Comparison of ENCODE assay signal across 8 cellular contexts in the genomic region with DNA sequence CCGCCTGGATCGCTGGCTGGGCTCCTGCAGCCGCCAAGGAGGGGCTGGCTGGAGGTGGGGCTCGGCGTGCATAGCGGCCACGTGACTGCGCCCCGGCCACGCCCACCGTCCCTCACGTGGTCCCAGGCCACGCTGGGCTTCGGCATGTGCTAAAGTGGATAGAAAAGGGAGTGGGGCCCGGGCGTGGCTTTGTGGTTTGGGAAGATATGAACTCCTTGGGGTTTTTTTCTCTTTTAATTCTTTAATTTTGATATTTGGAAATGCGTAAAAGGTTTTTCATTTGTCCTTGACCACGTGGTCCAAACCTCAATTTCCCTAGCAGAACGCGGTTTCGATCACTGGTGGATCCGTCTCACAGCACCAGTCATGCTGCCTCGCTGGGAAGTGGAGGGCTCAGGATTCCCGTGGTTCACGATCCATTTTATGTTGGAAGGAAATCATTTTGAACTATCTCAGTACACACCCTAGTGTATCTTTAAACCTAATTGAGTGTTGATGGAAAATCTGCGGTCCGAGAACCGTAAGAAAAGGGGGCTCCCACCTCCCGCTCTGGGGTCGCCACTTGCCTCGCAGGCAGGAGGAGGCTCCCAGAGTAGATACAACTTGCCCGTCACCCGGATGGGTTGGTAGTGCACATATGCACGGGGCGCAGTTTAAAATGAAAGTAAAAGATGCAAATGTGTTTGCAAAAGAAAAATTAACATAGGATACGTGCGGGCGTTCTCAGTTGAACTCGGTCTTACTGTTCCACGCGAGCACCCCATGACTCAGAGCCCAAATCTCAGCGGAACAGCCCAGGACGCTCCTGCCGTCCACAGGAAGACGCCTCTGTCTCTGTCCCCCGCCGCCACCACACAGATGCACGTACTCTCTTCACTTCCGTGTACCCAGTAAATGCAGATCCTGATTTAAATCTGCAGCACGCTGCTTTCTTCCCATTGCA.
A peak's percentile ranks its signal among the peaks of the same experiment; 100 is the strongest.
DNase-seq lines count a peak whose midpoint lies in the region; ATAC-seq and TF ChIP-seq lines count a peak whose summit lies in the region.

No MANE protein-coding gene starts in this region.

- H3K4me1 ChIP-seq in ACC112 (ENCODE audit: control insufficient read depth, insufficient read depth, low read length, unreplicated experiment): peaks cover 7% of the 10 kb centered on the region

- no peaks in the 10 kb centered on the region for H3K9me3 Mint-ChIP-seq in naive B cell

- H3K4me3 ChIP-seq in ACC112 (ENCODE audit: low read depth, low read length) (peak overlapping the region; percentile 81), epithelial cell of proximal tubule (ENCODE audit: low read depth, low read length) (peak overlapping the region; percentile 59)

- H3K79me2 ChIP-seq in ACC112 (ENCODE audit: control insufficient read depth, insufficient read depth, low read length, unreplicated experiment): peaks cover 61% of the 10 kb centered on the region

- H3K36me3 ChIP-seq in ACC112 (ENCODE audit: insufficient read depth, low read length): no peaks in the 10 kb centered on the region

- no peak overlapping the region for H2AFZ ChIP-seq in ACC112 (ENCODE audit: low read length, unreplicated experiment)

- no peak for TF ChIP-seq CTCF in epithelial cell of proximal tubule (conservative IDR thresholded peaks at IDR 0.05; ENCODE audit: low read depth, low read length)

- ATAC-seq in GM18870 (IDR thresholded peaks at IDR 0.05; ENCODE audit: unreplicated experiment) (peak; percentile 73), HG03135 (IDR thresholded peaks at IDR 0.05; ENCODE audit: unreplicated experiment) (peak; percentile 91), naive B cell (ENCODE audit: low read depth in 2 of 2) (peak; percentile 77 to 89)

- peak overlapping the region; percentile 87 to 98 (median 94) for H3K27ac Mint-ChIP-seq in naive B cell

- H3K27me3 ChIP-seq in ACC112 (ENCODE audit: insufficient read depth, low read length): no peaks in the 10 kb centered on the region

- H3K27me3 Mint-ChIP-seq in naive B cell: peaks cover 0 to 6% (median 0%) of the 10 kb centered on the region in 3 donors

- no peaks in the 10 kb centered on the region for H3K36me3 Mint-ChIP-seq in naive B cell

- peak overlapping the region; percentile 85 to 95 (median 92) for H3K4me3 Mint-ChIP-seq in naive B cell

- H3K4me1 Mint-ChIP-seq in naive B cell: peaks cover 13 to 16% (median 14%) of the 10 kb centered on the region in 3 donors

- peak overlapping the region; percentile 98 for H3K27ac ChIP-seq in ACC112 (ENCODE audit: low read depth, low read length)

- DNase-seq in NOMO-1 treated with DMSO at 0.1 percent for 48 hours (lab: John Stamatoyannopoulos, UW; ENCODE audit: unreplicated experiment) (peak; percentile 64), epithelial cell of proximal tubule (ENCODE audit: low read depth) (no peak), naive B cell (peak; percentile 66)
- peak; percentile 84 for DNase-seq in activated CD8-positive, alpha-beta memory T cell treated with anti-CD3 and anti-CD28 coated beads, Interleukin-2, amount 50 U/mL, for 48 hours
- DNase-seq in stimulated activated naive CD4-positive, alpha-beta T cell treated with Interleukin-2 at 50 U/mL for 16 hours (lab: John Stamatoyannopoulos, UW): peak; percentile 74
